ENCODE assay signal across 1 cellular context in the genomic region with DNA sequence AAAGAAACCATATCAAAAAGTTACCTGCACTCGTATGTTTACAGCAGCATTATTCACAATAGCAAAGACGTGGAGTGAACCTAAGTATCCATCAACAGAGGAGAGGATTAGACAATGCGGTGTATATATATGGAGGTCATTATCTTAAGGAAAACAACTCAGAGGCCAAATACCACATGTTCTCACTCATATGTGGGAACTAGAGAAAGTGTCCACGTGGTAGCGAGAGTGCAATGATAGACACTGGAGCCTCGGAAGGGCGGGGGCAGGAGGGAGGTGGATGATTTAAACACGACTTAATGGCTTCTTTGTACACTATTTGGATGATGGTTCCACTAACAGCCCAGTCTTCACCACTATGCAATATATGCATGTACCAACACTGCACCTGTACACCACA.
TF ChIP-seq lines count a peak whose summit lies in the region.

No MANE protein-coding gene starts in this region.

TF ChIP-seq in K562, 482 proteins besides CTCF, POLR2A, EP300 and RAD21 (continued from another document):
- TF ChIP-seq ZBTB7A (IDR thresholded peaks at IDR 0.05; ENCODE audit: borderline replicate concordance, control insufficient read depth, low read depth, low read length), result no peak
- TF ChIP-seq NRF1 (conservative IDR thresholded peaks at IDR 0.05 in 1 of 2, IDR thresholded peaks at IDR 0.05 in 1 of 2), result no peak
- TF ChIP-seq HNRNPL (IDR thresholded peaks at IDR 0.05; ENCODE audit: low read depth, low read length), result no peak
- TF ChIP-seq, protein P1, sequence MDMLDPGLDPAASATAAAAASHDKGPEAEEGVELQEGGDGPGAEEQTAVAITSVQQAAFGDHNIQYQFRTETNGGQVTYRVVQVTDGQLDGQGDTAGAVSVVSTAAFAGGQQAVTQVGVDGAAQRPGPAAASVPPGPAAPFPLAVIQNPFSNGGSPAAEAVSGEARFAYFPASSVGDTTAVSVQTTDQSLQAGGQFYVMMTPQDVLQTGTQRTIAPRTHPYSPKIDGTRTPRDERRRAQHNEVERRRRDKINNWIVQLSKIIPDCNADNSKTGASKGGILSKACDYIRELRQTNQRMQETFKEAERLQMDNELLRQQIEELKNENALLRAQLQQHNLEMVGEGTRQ (CRISPR knock-in tag; IDR thresholded peaks at IDR 0.05), result peak; percentile 31; the same call in 1 of the 2 replicates
- TF ChIP-seq ZNF696 (CRISPR knock-in tag; conservative IDR thresholded peaks at IDR 0.05), result no peak
- TF ChIP-seq, protein P2, sequence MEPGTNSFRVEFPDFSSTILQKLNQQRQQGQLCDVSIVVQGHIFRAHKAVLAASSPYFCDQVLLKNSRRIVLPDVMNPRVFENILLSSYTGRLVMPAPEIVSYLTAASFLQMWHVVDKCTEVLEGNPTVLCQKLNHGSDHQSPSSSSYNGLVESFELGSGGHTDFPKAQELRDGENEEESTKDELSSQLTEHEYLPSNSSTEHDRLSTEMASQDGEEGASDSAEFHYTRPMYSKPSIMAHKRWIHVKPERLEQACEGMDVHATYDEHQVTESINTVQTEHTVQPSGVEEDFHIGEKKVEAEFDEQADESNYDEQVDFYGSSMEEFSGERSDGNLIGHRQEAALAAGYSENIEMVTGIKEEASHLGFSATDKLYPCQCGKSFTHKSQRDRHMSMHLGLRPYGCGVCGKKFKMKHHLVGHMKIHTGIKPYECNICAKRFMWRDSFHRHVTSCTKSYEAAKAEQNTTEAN (CRISPR knock-in tag; IDR thresholded peaks at IDR 0.05), result no peak
- TF ChIP-seq, protein P3, sequence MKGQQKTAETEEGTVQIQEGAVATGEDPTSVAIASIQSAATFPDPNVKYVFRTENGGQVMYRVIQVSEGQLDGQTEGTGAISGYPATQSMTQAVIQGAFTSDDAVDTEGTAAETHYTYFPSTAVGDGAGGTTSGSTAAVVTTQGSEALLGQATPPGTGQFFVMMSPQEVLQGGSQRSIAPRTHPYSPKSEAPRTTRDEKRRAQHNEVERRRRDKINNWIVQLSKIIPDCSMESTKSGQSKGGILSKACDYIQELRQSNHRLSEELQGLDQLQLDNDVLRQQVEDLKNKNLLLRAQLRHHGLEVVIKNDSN (CRISPR knock-in tag; IDR thresholded peaks at IDR 0.05), result 0 out of 2 replicates have a peak, but pooled peaks have one; percentile 17
- no peak for TF ChIP-seq FOSL1 (tag; conservative IDR thresholded peaks at IDR 0.05)
- no peak for TF ChIP-seq ZNF668 (CRISPR knock-in tag; IDR thresholded peaks at IDR 0.05)
- TF ChIP-seq IFI16 (CRISPR knock-in tag; IDR thresholded peaks at IDR 0.05), result no peak
